Comparison of ENCODE assay signal across 33 cellular contexts in the genomic region with DNA sequence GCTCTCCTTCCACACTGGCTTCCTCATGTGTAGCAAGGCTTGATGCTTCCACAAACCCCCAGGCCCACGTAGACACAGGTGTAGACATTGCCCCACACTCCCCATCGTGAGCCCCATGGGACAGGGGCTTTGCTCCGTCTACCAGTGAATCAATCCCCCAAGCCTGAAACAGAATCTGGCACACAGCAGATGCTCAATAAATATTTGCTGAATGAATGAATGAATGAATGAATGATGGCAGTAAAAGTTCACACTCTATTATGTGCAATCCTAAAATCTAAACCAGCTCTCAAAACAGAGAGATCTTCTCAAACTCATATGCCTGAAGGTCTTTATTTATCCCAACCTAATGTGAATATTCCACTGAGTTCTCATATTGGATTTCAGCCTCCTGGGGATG.
"Had no signal": no experiment of that assay in that cellular context is flagged by ENCODE, and none has a peak within 500 bp of the region (broad histone marks: within the 10 kb centered on the region; RNA-seq: fewer than 3 reads in every experiment).

No MANE protein-coding gene starts in this region.

- H3K27me3 ChIP-seq: ascending aorta, breast epithelium, cardiac muscle cell, esophagus muscularis mucosa, foreskin keratinocyte, gastrocnemius medialis, heart left ventricle had no signal

- H3K4me3 Mint-ChIP-seq: activated CD4-positive, alpha-beta memory T cell treated with anti-CD3 and anti-CD28 coated beads, Interleukin-2, amount 10 ng/mL, durations not matched to agents 7 days and 5 days; activated CD4-positive, alpha-beta T cell treated with anti-CD3 and anti-CD28 coated beads, Interleukin-2, amount 10 ng/mL, durations not matched to agents 7 days and 5 days; activated naive CD4-positive, alpha-beta T cell treated with anti-CD3 and anti-CD28 coated beads, Interleukin-2, amount 10 ng/mL, durations not matched to agents 7 days and 5 days; activated naive CD8-positive, alpha-beta T cell treated with anti-CD3 and anti-CD28 coated beads, Interleukin-2, amount 10 ng/mL, durations not matched to agents 7 days and 5 days; activated T-cell treated with anti-CD3 and anti-CD28 coated beads, Interleukin-2, amount 50 U/mL, for 24 hours; activated T-cell treated with anti-CD3 and anti-CD28 coated beads, Interleukin-2, amount 50 U/mL, for 72 hours; brain; central memory CD8-positive, alpha-beta T cell; effector memory CD8-positive, alpha-beta T cell; T-helper 17 cell; T-helper 2 cell treated with Interferon-gamma antibody and Interleukin-4, amounts not matched to agents 5 μg/mL and 100 μg/mL, for 36 hours had no signal

- H3K27ac Mint-ChIP-seq: activated CD4-positive, alpha-beta memory T cell treated with anti-CD3 and anti-CD28 coated beads, Interleukin-2, amount 10 ng/mL, durations not matched to agents 7 days and 5 days; activated CD4-positive, alpha-beta T cell treated with anti-CD3 and anti-CD28 coated beads, Interleukin-2, amount 10 ng/mL, durations not matched to agents 7 days and 5 days; activated naive CD4-positive, alpha-beta T cell treated with anti-CD3 and anti-CD28 coated beads, Interleukin-2, amount 10 ng/mL, durations not matched to agents 7 days and 5 days; activated naive CD4-positive, alpha-beta T cell treated with anti-CD3 and anti-CD28 coated beads, Interleukin-2, amount 50 U/mL, for 72 hours; activated naive CD8-positive, alpha-beta T cell treated with anti-CD3 and anti-CD28 coated beads, Interleukin-2, amount 10 ng/mL, durations not matched to agents 7 days and 5 days; activated T-cell treated with anti-CD3 and anti-CD28 coated beads, Interleukin-2, amount 50 U/mL, for 24 hours; activated T-cell treated with anti-CD3 and anti-CD28 coated beads, Interleukin-2, amount 50 U/mL, for 72 hours; effector memory CD8-positive, alpha-beta T cell; T-helper 17 cell; T-helper 2 cell treated with Interferon-gamma antibody and Interleukin-4, amounts not matched to agents 5 μg/mL and 100 μg/mL, for 36 hours had no signal

- H3K9me3 Mint-ChIP-seq: activated CD4-positive, alpha-beta memory T cell treated with anti-CD3 and anti-CD28 coated beads, Interleukin-2, amount 10 ng/mL, durations not matched to agents 7 days and 5 days; activated CD4-positive, alpha-beta T cell treated with anti-CD3 and anti-CD28 coated beads, Interleukin-2, amount 10 ng/mL, durations not matched to agents 7 days and 5 days; activated naive CD4-positive, alpha-beta T cell treated with anti-CD3 and anti-CD28 coated beads, Interleukin-2, amount 50 U/mL, for 72 hours; activated naive CD8-positive, alpha-beta T cell treated with anti-CD3 and anti-CD28 coated beads, Interleukin-2, amount 10 ng/mL, durations not matched to agents 7 days and 5 days; activated T-cell treated with anti-CD3 and anti-CD28 coated beads, Interleukin-2, amount 50 U/mL, for 24 hours; activated T-cell treated with anti-CD3 and anti-CD28 coated beads, Interleukin-2, amount 50 U/mL, for 72 hours; central memory CD8-positive, alpha-beta T cell; effector memory CD8-positive, alpha-beta T cell; T-helper 2 cell treated with Interferon-gamma antibody and Interleukin-4, amounts not matched to agents 5 μg/mL and 100 μg/mL, for 36 hours had no signal

- H3K4me1 ChIP-seq: breast epithelium had no signal

- H3K9me3 ChIP-seq: ascending aorta, breast epithelium, esophagus muscularis mucosa, gastrocnemius medialis, heart left ventricle had no signal

- ATAC-seq: activated naive CD4-positive, alpha-beta T cell treated with anti-CD3 and anti-CD28 coated beads, Interleukin-2, amount 50 U/mL, for 72 hours; activated T-cell treated with anti-CD3 and anti-CD28 coated beads, Interleukin-2, amount 50 U/mL, for 72 hours; effector memory CD8-positive, alpha-beta T cell; foreskin keratinocyte; gastrocnemius medialis; heart left ventricle; T-helper 17 cell had no signal

- H3K4me1 Mint-ChIP-seq: activated CD4-positive, alpha-beta memory T cell treated with anti-CD3 and anti-CD28 coated beads, Interleukin-2, amount 10 ng/mL, durations not matched to agents 7 days and 5 days; activated CD4-positive, alpha-beta T cell treated with anti-CD3 and anti-CD28 coated beads, Interleukin-2, amount 10 ng/mL, durations not matched to agents 7 days and 5 days; activated naive CD4-positive, alpha-beta T cell treated with anti-CD3 and anti-CD28 coated beads, Interleukin-2, amount 10 ng/mL, durations not matched to agents 7 days and 5 days; activated naive CD8-positive, alpha-beta T cell treated with anti-CD3 and anti-CD28 coated beads, Interleukin-2, amount 10 ng/mL, durations not matched to agents 7 days and 5 days; central memory CD8-positive, alpha-beta T cell had no signal

- H3K36me3 Mint-ChIP-seq: activated naive CD4-positive, alpha-beta T cell treated with anti-CD3 and anti-CD28 coated beads, Interleukin-2, amount 10 ng/mL, durations not matched to agents 7 days and 5 days; activated naive CD4-positive, alpha-beta T cell treated with anti-CD3 and anti-CD28 coated beads, Interleukin-2, amount 50 U/mL, for 72 hours; activated naive CD8-positive, alpha-beta T cell treated with anti-CD3 and anti-CD28 coated beads, Interleukin-2, amount 10 ng/mL, durations not matched to agents 7 days and 5 days; brain had no signal

- DNase-seq: activated CD4-positive, alpha-beta memory T cell treated with anti-CD3 and anti-CD28 coated beads, Interleukin-2, amount 10 ng/mL, durations not matched to agents 7 days and 5 days; activated CD4-positive, alpha-beta T cell treated with anti-CD3 and anti-CD28 coated beads for 1 hour; activated CD4-positive, alpha-beta T cell treated with anti-CD3 and anti-CD28 coated beads for 4 hours; activated CD4-positive, alpha-beta T cell treated with anti-CD3 and anti-CD28 coated beads, Interleukin-2, amount 10 ng/mL, durations not matched to agents 7 days and 5 days; activated CD4-positive, alpha-beta T cell treated with anti-CD3 and anti-CD28 coated beads, Interleukin-2, amount 50 U/mL, for 4 hours; activated CD8-positive, alpha-beta memory T cell treated with anti-CD3 and anti-CD28 coated beads, Interleukin-2, amount 50 U/mL, for 48 hours; activated gamma-delta T cell; activated naive CD4-positive, alpha-beta T cell; activated naive CD4-positive, alpha-beta T cell treated with anti-CD3 and anti-CD28 coated beads, Interleukin-2, amount 10 ng/mL, durations not matched to agents 7 days and 5 days; activated naive CD8-positive, alpha-beta T cell treated with anti-CD3 and anti-CD28 coated beads, Interleukin-2, amount 10 ng/mL, durations not matched to agents 7 days and 5 days; activated T-cell treated with anti-CD3 and anti-CD28 coated beads for 4 hours; activated T-cell treated with anti-CD3 and anti-CD28 coated beads, Interleukin-2, amount 50 U/mL, for 24 hours; activated T-cell treated with anti-CD3 and anti-CD28 coated beads, Interleukin-2, amount 50 U/mL, for 72 hours; cortex of kidney; dermis blood vessel endothelial cell; effector CD4-positive, alpha-beta T cell; effector memory CD8-positive, alpha-beta T cell; erythroblast; foreskin keratinocyte; gastrocnemius medialis; glutamatergic neuron; heart left ventricle; T-helper 1 cell; T-helper 17 cell; T1000 had no signal

- H3K4me3 ChIP-seq: ascending aorta, breast epithelium, cardiac muscle cell, esophagus muscularis mucosa, gastrocnemius medialis, heart left ventricle had no signal

- H3K27me3 Mint-ChIP-seq: activated CD4-positive, alpha-beta memory T cell treated with anti-CD3 and anti-CD28 coated beads, Interleukin-2, amount 10 ng/mL, durations not matched to agents 7 days and 5 days; activated naive CD8-positive, alpha-beta T cell treated with anti-CD3 and anti-CD28 coated beads, Interleukin-2, amount 10 ng/mL, durations not matched to agents 7 days and 5 days had no signal

- H3K36me3 ChIP-seq: ascending aorta, breast epithelium, cardiac muscle cell, esophagus muscularis mucosa, gastrocnemius medialis, heart left ventricle had no signal

- H3K27ac ChIP-seq: ascending aorta, breast epithelium, cardiac muscle cell, esophagus muscularis mucosa, foreskin keratinocyte, gastrocnemius medialis, heart left ventricle had no signal
